ENCODE assay signal across 1 cellular context in the genomic region with DNA sequence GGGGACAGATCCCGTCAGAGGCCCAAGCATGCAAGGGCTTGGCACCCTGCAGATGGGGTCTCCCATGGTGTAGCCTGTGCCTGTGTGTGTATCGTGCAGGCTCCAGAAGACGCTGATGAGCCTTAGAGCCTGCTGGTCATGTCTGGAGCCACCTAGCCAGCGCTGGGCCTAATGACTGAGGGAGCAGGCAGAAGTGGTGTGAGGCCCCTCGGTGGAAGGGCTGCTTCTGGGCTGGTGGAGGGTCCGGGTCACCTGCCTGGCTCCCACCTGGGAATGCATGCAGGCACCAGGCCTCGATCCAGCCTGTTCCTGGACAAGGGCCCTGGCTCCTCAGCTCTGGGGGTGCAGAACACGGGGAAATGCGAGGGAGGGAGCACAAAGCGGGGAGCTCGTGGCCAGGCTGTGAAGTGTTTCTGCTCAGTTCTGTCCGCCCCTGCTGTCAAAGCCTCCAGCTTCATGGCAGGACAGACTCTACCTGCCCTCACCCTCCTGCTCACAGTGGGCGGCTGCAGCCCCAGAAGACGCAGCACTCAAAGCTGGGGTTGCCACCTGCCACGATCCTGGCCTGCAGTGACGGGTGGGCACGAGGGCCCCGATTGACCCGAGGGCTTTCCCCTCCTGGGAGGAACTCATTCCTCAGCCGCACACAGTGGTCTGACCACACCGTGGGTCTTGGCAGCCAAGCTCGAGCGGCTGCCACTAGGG.
TF ChIP-seq lines count a peak whose summit lies in the region.

No MANE protein-coding gene starts in this region.

TF ChIP-seq in H1, 55 proteins besides CTCF, POLR2A, EP300 and RAD21:
- TF ChIP-seq SP2 (IDR thresholded peaks at IDR 0.05; ENCODE audit: low read length) (no peak), CBX5 (IDR thresholded peaks at IDR 0.05; ENCODE audit: low read depth, low read length) (no peak), EGR1 (IDR thresholded peaks at IDR 0.05; ENCODE audit: borderline replicate concordance, low read depth, low read length) (no peak), CHD2 (IDR thresholded peaks at IDR 0.05; ENCODE audit: low read length) (no peak), BRCA1 (IDR thresholded peaks at IDR 0.05; ENCODE audit: low read depth, low read length) (no peak), CEBPB (IDR thresholded peaks at IDR 0.05; ENCODE audit: low read depth, low read length) (no peak), RFX5 (IDR thresholded peaks at IDR 0.05; ENCODE audit: borderline replicate concordance, low read depth, low read length) (no peak), SAP30 (IDR thresholded peaks at IDR 0.05; ENCODE audit: insufficient read depth, insufficient replicate concordance, low read length) (no peak), RXRA (IDR thresholded peaks at IDR 0.05; ENCODE audit: insufficient read depth, low read depth, low read length) (no peak)
- TF ChIP-seq, protein P1, sequence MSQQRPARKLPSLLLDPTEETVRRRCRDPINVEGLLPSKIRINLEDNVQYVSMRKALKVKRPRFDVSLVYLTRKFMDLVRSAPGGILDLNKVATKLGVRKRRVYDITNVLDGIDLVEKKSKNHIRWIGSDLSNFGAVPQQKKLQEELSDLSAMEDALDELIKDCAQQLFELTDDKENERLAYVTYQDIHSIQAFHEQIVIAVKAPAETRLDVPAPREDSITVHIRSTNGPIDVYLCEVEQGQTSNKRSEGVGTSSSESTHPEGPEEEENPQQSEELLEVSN (IDR thresholded peaks at IDR 0.05), result no peak
- TF ChIP-seq, protein P2, sequence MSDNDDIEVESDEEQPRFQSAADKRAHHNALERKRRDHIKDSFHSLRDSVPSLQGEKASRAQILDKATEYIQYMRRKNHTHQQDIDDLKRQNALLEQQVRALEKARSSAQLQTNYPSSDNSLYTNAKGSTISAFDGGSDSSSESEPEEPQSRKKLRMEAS (IDR thresholded peaks at IDR 0.05), result no peak
- TF ChIP-seq, protein P3, sequence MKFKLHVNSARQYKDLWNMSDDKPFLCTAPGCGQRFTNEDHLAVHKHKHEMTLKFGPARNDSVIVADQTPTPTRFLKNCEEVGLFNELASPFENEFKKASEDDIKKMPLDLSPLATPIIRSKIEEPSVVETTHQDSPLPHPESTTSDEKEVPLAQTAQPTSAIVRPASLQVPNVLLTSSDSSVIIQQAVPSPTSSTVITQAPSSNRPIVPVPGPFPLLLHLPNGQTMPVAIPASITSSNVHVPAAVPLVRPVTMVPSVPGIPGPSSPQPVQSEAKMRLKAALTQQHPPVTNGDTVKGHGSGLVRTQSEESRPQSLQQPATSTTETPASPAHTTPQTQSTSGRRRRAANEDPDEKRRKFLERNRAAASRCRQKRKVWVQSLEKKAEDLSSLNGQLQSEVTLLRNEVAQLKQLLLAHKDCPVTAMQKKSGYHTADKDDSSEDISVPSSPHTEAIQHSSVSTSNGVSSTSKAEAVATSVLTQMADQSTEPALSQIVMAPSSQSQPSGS (IDR thresholded peaks at IDR 0.05; ENCODE audit: low read length), result no peak
